In the genomic region with DNA sequence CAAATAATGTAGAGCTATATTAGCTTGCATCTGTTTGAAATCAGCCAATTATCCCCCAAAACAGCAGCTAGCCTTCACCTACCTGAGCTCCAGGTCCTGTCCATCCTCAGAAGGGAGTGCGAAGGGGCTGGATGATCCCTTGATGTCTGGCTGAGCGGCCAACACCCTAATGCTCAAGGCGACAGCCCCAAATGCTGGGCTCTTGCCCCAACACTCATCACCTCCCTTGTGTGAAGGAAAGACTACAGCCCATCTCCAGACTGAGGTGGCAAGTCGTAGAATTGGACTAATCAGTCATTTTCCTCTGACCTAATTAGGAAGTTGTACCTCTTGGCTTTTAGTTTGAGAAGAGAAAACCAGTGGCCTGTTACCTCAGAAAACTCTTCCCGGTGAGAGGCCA, we compare ENCODE assay signal across 14 cellular contexts. TPM values are rescaled to one million over a fixed set of nuclear protein-coding genes. Genes with fewer than 3 reads are reported as not detected.
DNase-seq lines count a peak whose midpoint lies in the region; ATAC-seq and TF ChIP-seq lines count a peak whose summit lies in the region.
"Had no signal": no experiment of that assay in that cellular context is flagged by ENCODE, and none has a peak within 500 bp of the region (broad histone marks: within the 10 kb centered on the region; RNA-seq: fewer than 3 reads in every experiment).

No MANE protein-coding gene starts in this region.

- peak; percentile 11 for DNase-seq in activated CD8-positive, alpha-beta T cell treated with anti-CD3 and anti-CD28 coated beads, Interleukin-2, amount 10 ng/mL, durations not matched to agents 7 days and 5 days
- no peak for DNase-seq in activated CD8-positive, alpha-beta T cell treated with anti-CD3 and anti-CD28 coated beads for 36 hours
- DNase-seq in Panc1 (ENCODE audit: low read depth, low spot score) = no peak
- DNase-seq in osteoblast (ENCODE audit: insufficient read length, low spot score, missing footprints) = peak; percentile 26
- DNase-seq in H7 = no peak
- no peak for DNase-seq in colonic mucosa
- DNase-seq: Calu3; CD4-positive, CD25-positive, alpha-beta regulatory T cell; DMS 273 treated with DMSO at 0.1 percent for 48 hours; GM23248 had no signal

- H3K36me3 Mint-ChIP-seq in activated CD8-positive, alpha-beta T cell treated with anti-CD3 and anti-CD28 coated beads, Interleukin-2, amount 10 ng/mL, durations not matched to agents 7 days and 5 days (ENCODE audit: low read depth) = no peaks in the 10 kb centered on the region
- no peaks in the 10 kb centered on the region for H3K36me3 Mint-ChIP-seq in activated CD8-positive, alpha-beta T cell treated with anti-CD3 and anti-CD28 coated beads for 36 hours (ENCODE audit: low read depth)

- no peak for ATAC-seq in activated CD8-positive, alpha-beta T cell treated with anti-CD3 and anti-CD28 coated beads, Interleukin-2, amount 10 ng/mL, durations not matched to agents 7 days and 5 days
- ATAC-seq in activated CD8-positive, alpha-beta T cell treated with anti-CD3 and anti-CD28 coated beads for 36 hours = no peak
- ATAC-seq in Panc1 (no peak), GM18511 (IDR thresholded peaks at IDR 0.05; ENCODE audit: unreplicated experiment) (no peak)

- TF ChIP-seq CTCF in activated CD8-positive, alpha-beta T cell treated with anti-CD3 and anti-CD28 coated beads for 36 hours (IDR thresholded peaks at IDR 0.05) = no peak
- TF ChIP-seq CTCF in Panc1 (IDR thresholded peaks at IDR 0.05) (no peak), osteoblast (IDR thresholded peaks at IDR 0.05; ENCODE audit: extremely low read depth, low read depth, low read length) (no peak), colonic mucosa (IDR thresholded peaks at IDR 0.05) (no peak)

- H3K4me3 ChIP-seq in Panc1 (ENCODE audit: low read depth in 2 of 2, low read length in 2 of 2) = no peak overlapping the region
- no peak overlapping the region for H3K4me3 ChIP-seq in osteoblast (ENCODE audit: insufficient read depth, low read length)
- H3K4me3 ChIP-seq in H7 (ENCODE audit: insufficient read depth, low read depth, low read length) = no peak overlapping the region
- H3K4me3 ChIP-seq in colonic mucosa = no peak overlapping the region
- H3K4me3 ChIP-seq: BLaER1 treated with 17β-estradiol and CSF1 and Interleukin-3, amounts not matched to agents 10 nM and 100 nM; GM23248; HAP-1 had no signal

- H3K9me3 Mint-ChIP-seq in activated CD8-positive, alpha-beta T cell treated with anti-CD3 and anti-CD28 coated beads, Interleukin-2, amount 10 ng/mL, durations not matched to agents 7 days and 5 days (ENCODE audit: insufficient read depth) = no peaks in the 10 kb centered on the region
- no peaks in the 10 kb centered on the region for H3K9me3 Mint-ChIP-seq in activated CD8-positive, alpha-beta T cell treated with anti-CD3 and anti-CD28 coated beads for 36 hours
- H3K9me3 Mint-ChIP-seq: IgD-negative memory B cell had no signal

- no peak overlapping the region for H3K9ac ChIP-seq in colonic mucosa (ENCODE audit: low read depth in 2 of 2, low read length in 2 of 2)
- H3K9ac ChIP-seq: BLaER1 treated with 17β-estradiol and CSF1 and Interleukin-3, amounts not matched to agents 10 nM and 100 nM; GM23248 had no signal

- no peak overlapping the region for H2AFZ ChIP-seq in osteoblast (ENCODE audit: low read length)
- H2AFZ ChIP-seq: GM23248 had no signal

- H3K27me3 ChIP-seq in Panc1 (ENCODE audit: control insufficient read depth, insufficient read depth, low read length) (no peaks in the 10 kb centered on the region), osteoblast (ENCODE audit: insufficient read depth, low read length) (peaks cover 17% of the 10 kb centered on the region), H7 (ENCODE audit: control insufficient read depth, insufficient read depth, low read length) (no peaks in the 10 kb centered on the region), colonic mucosa (no peaks in the 10 kb centered on the region)
- H3K27me3 ChIP-seq: BLaER1 treated with 17β-estradiol and CSF1 and Interleukin-3, amounts not matched to agents 10 nM and 100 nM had no signal

- POLR2A ChIA-PET in activated CD8-positive, alpha-beta T cell treated with anti-CD3 and anti-CD28 coated beads, Interleukin-2, amount 10 ng/mL, durations not matched to agents 7 days and 5 days (lab: Charles Lee) = no interaction called here
- POLR2A ChIA-PET in activated CD8-positive, alpha-beta T cell treated with anti-CD3 and anti-CD28 coated beads for 36 hours (lab: Charles Lee) = interaction anchor here (0.7 to 1.4 kb wide), 2 partner anchors 8 to 12 kb away, joined by 4 to 5 read pairs; no protein-coding TSS in a partner anchor
- POLR2A ChIA-PET in Panc1 (lab: Charles Lee) = interaction anchor here (0.8 kb wide), 1 partner anchor 12 kb away, joined by 4 read pairs; no protein-coding TSS in a partner anchor

- H3K27ac ChIP-seq in Panc1 (ENCODE audit: low read length) (peak overlapping the region; percentile 5; the same call in 1 of the 2 replicates), osteoblast (ENCODE audit: low read depth, low read length) (no peak overlapping the region), colonic mucosa (no peak overlapping the region)
- H3K27ac ChIP-seq: BLaER1 treated with 17β-estradiol and CSF1 and Interleukin-3, amounts not matched to agents 10 nM and 100 nM; GM23248 had no signal

- H3K79me2 ChIP-seq in osteoblast (ENCODE audit: insufficient read depth, low read length) = no peaks in the 10 kb centered on the region

- in situ Hi-C loops in Panc1 (cut with HindIII; ENCODE audit: low pct_unique_long_range_greater_than_20kb, low sequenced_read_pairs) = no loop called here

- H4K20me1 ChIP-seq in osteoblast (ENCODE audit: insufficient read depth, low read length) = no peaks in the 10 kb centered on the region
- H4K20me1 ChIP-seq: BLaER1 treated with 17β-estradiol and CSF1 and Interleukin-3, amounts not matched to agents 10 nM and 100 nM had no signal

- no peak overlapping the region for H3K4me3 Mint-ChIP-seq in activated CD8-positive, alpha-beta T cell treated with anti-CD3 and anti-CD28 coated beads, Interleukin-2, amount 10 ng/mL, durations not matched to agents 7 days and 5 days
- H3K4me3 Mint-ChIP-seq in activated CD8-positive, alpha-beta T cell treated with anti-CD3 and anti-CD28 coated beads for 36 hours = no peak overlapping the region
- H3K4me3 Mint-ChIP-seq: CD4-positive, CD25-positive, alpha-beta regulatory T cell; IgD-negative memory B cell had no signal

- peaks cover 16% of the 10 kb centered on the region for H3K4me1 Mint-ChIP-seq in activated CD8-positive, alpha-beta T cell treated with anti-CD3 and anti-CD28 coated beads, Interleukin-2, amount 10 ng/mL, durations not matched to agents 7 days and 5 days (ENCODE audit: low read depth)
- H3K4me1 Mint-ChIP-seq in activated CD8-positive, alpha-beta T cell treated with anti-CD3 and anti-CD28 coated beads for 36 hours (ENCODE audit: low read depth) = peaks cover 11% of the 10 kb centered on the region

- H3K36me3 ChIP-seq in Panc1 (ENCODE audit: control insufficient read depth, insufficient read depth, low read length) (no peaks in the 10 kb centered on the region), osteoblast (ENCODE audit: insufficient read depth, low read length) (no peaks in the 10 kb centered on the region), H7 (replicated peaks; ENCODE audit: control insufficient read depth, insufficient read depth, low read length) (no peaks in the 10 kb centered on the region), colonic mucosa (no peaks in the 10 kb centered on the region)
- H3K36me3 ChIP-seq: BLaER1 treated with 17β-estradiol and CSF1 and Interleukin-3, amounts not matched to agents 10 nM and 100 nM; HAP-1 had no signal

- CTCF ChIA-PET in activated CD8-positive, alpha-beta T cell treated with anti-CD3 and anti-CD28 coated beads, Interleukin-2, amount 10 ng/mL, durations not matched to agents 7 days and 5 days (lab: Charles Lee) = interaction anchor here (1.2 to 2.9 kb wide), 5 partner anchors 10 to 125 kb away, joined by 3 to 12 read pairs (median 4); no protein-coding TSS in a partner anchor
- CTCF ChIA-PET in activated CD8-positive, alpha-beta T cell treated with anti-CD3 and anti-CD28 coated beads for 36 hours (lab: Charles Lee) = interaction anchor here (1.3 to 2.2 kb wide), 3 partner anchors 8 to 12 kb away, joined by 5 to 8 read pairs (median 5); no protein-coding TSS in a partner anchor
- CTCF ChIA-PET in Panc1 (lab: Charles Lee) = no interaction called here

- H3K27ac Mint-ChIP-seq in activated CD8-positive, alpha-beta T cell treated with anti-CD3 and anti-CD28 coated beads, Interleukin-2, amount 10 ng/mL, durations not matched to agents 7 days and 5 days = no peak overlapping the region
- no peak overlapping the region for H3K27ac Mint-ChIP-seq in activated CD8-positive, alpha-beta T cell treated with anti-CD3 and anti-CD28 coated beads for 36 hours
- H3K27ac Mint-ChIP-seq: CD4-positive, CD25-positive, alpha-beta regulatory T cell; IgD-negative memory B cell had no signal

- no TSS peak for BruUV-seq in Panc1 (replicated peaks; lab: Mats Ljungman, UMichigan)

- intact Hi-C loops in activated CD8-positive, alpha-beta T cell treated with anti-CD3 and anti-CD28 coated beads for 36 hours (cut with micrococcal nuclease) = no loop called here
- intact Hi-C loops in Panc1 (cut with micrococcal nuclease; ENCODE audit: unreplicated experiment) = no loop called here
- intact Hi-C loops in colonic mucosa (cut with DNase I) = no loop called here

- H3K9me3 ChIP-seq in Panc1 (ENCODE audit: control insufficient read depth, insufficient read depth, low read depth, low read length) (no peaks in the 10 kb centered on the region), osteoblast (ENCODE audit: low read depth, low read length) (no peaks in the 10 kb centered on the region), colonic mucosa (no peaks in the 10 kb centered on the region)
- H3K9me3 ChIP-seq: BLaER1 treated with 17β-estradiol and CSF1 and Interleukin-3, amounts not matched to agents 10 nM and 100 nM; HAP-1 had no signal

- H3K4me1 ChIP-seq in Panc1 (ENCODE audit: control insufficient read depth, insufficient read depth, low read length) = no peaks in the 10 kb centered on the region
- H3K4me1 ChIP-seq in osteoblast (ENCODE audit: insufficient read depth, low read length) = peaks cover 21% of the 10 kb centered on the region
- no peaks in the 10 kb centered on the region for H3K4me1 ChIP-seq in colonic mucosa

- peaks cover 14% of the 10 kb centered on the region for H3K27me3 Mint-ChIP-seq in activated CD8-positive, alpha-beta T cell treated with anti-CD3 and anti-CD28 coated beads, Interleukin-2, amount 10 ng/mL, durations not matched to agents 7 days and 5 days (ENCODE audit: low read depth)
- no peaks in the 10 kb centered on the region for H3K27me3 Mint-ChIP-seq in activated CD8-positive, alpha-beta T cell treated with anti-CD3 and anti-CD28 coated beads for 36 hours

- H3K4me2 ChIP-seq in osteoblast (ENCODE audit: insufficient read depth, low read length) = no peak overlapping the region
- H3K4me2 ChIP-seq: BLaER1 treated with 17β-estradiol and CSF1 and Interleukin-3, amounts not matched to agents 10 nM and 100 nM had no signal

RNA-seq across cellular contexts. Expression of gene MDM1, which starts 16.3 kb away (rescaled TPM):
- total RNA-seq in activated CD8-positive, alpha-beta T cell treated with anti-CD3 and anti-CD28 coated beads, Interleukin-2, amount 10 ng/mL, durations not matched to agents 7 days and 5 days = 10 to 100 TPM; 25.0 to 28.9 TPM
- total RNA-seq in activated CD8-positive, alpha-beta T cell treated with anti-CD3 and anti-CD28 coated beads for 36 hours = 10 to 100 TPM; 15.4 to 17.9 TPM
- total RNA-seq in Panc1 (2021; ENCODE audit: unreplicated experiment) (17.8 TPM), osteoblast (28.2 and 29.5 TPM in 2 replicates), colonic mucosa (10 to 100 TPM in 1 of 2 donors, 1 to 10 TPM in 1; 7.7 to 12.0 TPM)
- 7.2 TPM for polyA plus RNA-seq in Panc1 (2012; ENCODE audit: insufficient read length)
- 7.6 and 14.2 TPM in 2 replicates for total RNA-seq in H7 (2014; rRNA removed; shearing (Covaris generic))

Comparison
In these comparisons a context has a peak if more than half of its experiments do, and no peak if none do; other contexts are left out.
1. DNase-seq: peak in activated CD8-positive, alpha-beta T cell treated with anti-CD3 and anti-CD28 coated beads, Interleukin-2, amount 10 ng/mL, durations not matched to agents 7 days and 5 days (single experiment) and osteoblast (single experiment); none in activated CD8-positive, alpha-beta T cell treated with anti-CD3 and anti-CD28 coated beads for 36 hours (single experiment), Panc1 (single experiment), H7 (single experiment) and colonic mucosa (single experiment).